Comparison of ENCODE assay signal across 1 cellular context in genomic region chr18:32577561-32577960, GRCh38.
TF ChIP-seq lines count a peak whose summit lies in the region.

No MANE protein-coding gene starts in this region.

TF ChIP-seq in HEK293, 187 proteins besides CTCF, POLR2A, EP300 and RAD21 (continued from another document):
- TF ChIP-seq ZNF449 (tag by site-specific recombination; IDR thresholded peaks at IDR 0.05), result no peak
- no peak for TF ChIP-seq ZNF747 (tag by site-specific recombination; IDR thresholded peaks at IDR 0.05)
- TF ChIP-seq ZNF16 (tag by site-specific recombination; IDR thresholded peaks at IDR 0.05; ENCODE audit: low read depth), result no peak
- no peak for TF ChIP-seq ZNF473 (tag by site-specific recombination; IDR thresholded peaks at IDR 0.05)
- no peak for TF ChIP-seq HOXD13 (CRISPR knock-in tag; IDR thresholded peaks at IDR 0.05; ENCODE audit: borderline replicate concordance)
TF ChIP-seq in HEK293: peak in this region for 2.
